13 cellular contexts compared by ENCODE assay signal in the genomic region with DNA sequence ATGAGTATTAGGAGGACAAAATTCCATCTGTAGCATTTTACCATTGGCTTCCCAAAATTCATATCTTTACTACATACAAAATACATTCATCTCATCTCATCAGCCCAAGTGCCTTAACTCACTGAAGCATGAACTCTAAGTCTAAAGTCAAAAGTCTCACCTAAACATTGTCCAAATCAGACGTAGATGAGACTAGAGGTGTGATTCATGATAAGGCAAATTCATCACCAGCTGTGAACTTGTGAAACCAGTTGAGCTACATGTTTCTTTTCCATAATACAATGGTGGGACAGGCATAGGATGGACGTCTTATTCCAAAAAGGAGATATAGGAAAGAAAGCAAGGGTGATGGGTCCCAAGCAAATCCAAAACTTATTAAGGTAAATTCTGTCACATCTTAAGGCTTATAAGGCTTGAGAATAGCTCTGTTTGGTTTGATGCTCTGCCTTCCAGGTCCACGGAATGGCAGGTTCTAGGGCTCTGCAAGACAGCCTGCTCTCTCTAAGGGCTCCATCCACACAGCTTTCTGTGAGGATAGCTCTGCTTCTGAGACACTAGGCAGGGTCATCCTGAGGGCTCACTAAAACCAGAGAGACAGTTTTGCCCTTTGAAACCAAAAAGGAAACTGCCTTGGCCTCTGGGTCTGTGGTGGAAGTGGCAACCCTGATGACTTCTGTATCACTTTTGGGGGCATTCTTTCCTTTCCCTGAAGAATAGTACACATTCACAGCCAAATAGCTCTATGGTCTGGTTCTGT. TPM values are rescaled to one million over a fixed set of nuclear protein-coding genes. Genes with fewer than 3 reads are reported as not detected.
A peak's percentile ranks its signal among the peaks of the same experiment; 100 is the strongest.
DNase-seq lines count a peak whose midpoint lies in the region; ATAC-seq and TF ChIP-seq lines count a peak whose summit lies in the region.
"Had no signal": no experiment of that assay in that cellular context is flagged by ENCODE, and none has a peak within 500 bp of the region (broad histone marks: within the 10 kb centered on the region; RNA-seq: fewer than 3 reads in every experiment).

No MANE protein-coding gene starts in this region.

- intact Hi-C loops in esophagus muscularis mucosa (cut with DNase I), result no loop called here
- intact Hi-C loops in aorta (cut with DNase I), result no loop called here

- H3K36me3 ChIP-seq in esophagus muscularis mucosa, result peaks cover 0 to 9% (median 2%) of the 10 kb centered on the region in 4 donors
- no peaks in the 10 kb centered on the region for H3K36me3 ChIP-seq in aorta (ENCODE audit: control insufficient read depth in 1 of 2, insufficient read depth in 2 of 2, low read length in 1 of 2)

- H3K9me3 ChIP-seq in esophagus muscularis mucosa, result no peaks in the 10 kb centered on the region
- H3K9me3 ChIP-seq in aorta (ENCODE audit: control insufficient read depth, low read length), result no peaks in the 10 kb centered on the region
- H3K9me3 ChIP-seq: suprapubic skin had no signal

- peaks cover 10 to 15% of the 10 kb centered on the region in 2 donors for H3K36me3 Mint-ChIP-seq in naive B cell

- H3K4me1 ChIP-seq in esophagus muscularis mucosa (peaks cover 0 to 4% (median 1%) of the 10 kb centered on the region in 4 donors), aorta (ENCODE audit: control insufficient read depth in 1 of 2, insufficient read depth in 2 of 2, low read length in 2 of 2) (no peaks in the 10 kb centered on the region)
- H3K4me1 ChIP-seq: parathyroid adenoma, suprapubic skin had no signal

- no peak for TF ChIP-seq EP300 in esophagus muscularis mucosa (IDR thresholded peaks at IDR 0.05)

- H3K4me3 Mint-ChIP-seq in naive B cell, result no peak overlapping the region

- no peak for TF ChIP-seq POLR2A in esophagus muscularis mucosa (IDR thresholded peaks at IDR 0.05; ENCODE audit: low read depth)

- peak; percentile 54 for ATAC-seq in GM18868 (IDR thresholded peaks at IDR 0.05; ENCODE audit: unreplicated experiment)
- peak; percentile 53 for ATAC-seq in GM21717 (IDR thresholded peaks at IDR 0.05; ENCODE audit: unreplicated experiment)
- peak; percentile 39 for ATAC-seq in HG03521 (IDR thresholded peaks at IDR 0.05; ENCODE audit: unreplicated experiment)
- ATAC-seq in naive B cell (ENCODE audit: low read depth in 2 of 2), result no peak
- no peak for ATAC-seq in aorta (ENCODE audit: low FRiP score)
- ATAC-seq: left ventricle myocardium superior, Right ventricle myocardium inferior had no signal

- H3K27me3 ChIP-seq in esophagus muscularis mucosa, result no peaks in the 10 kb centered on the region
- no peaks in the 10 kb centered on the region for H3K27me3 ChIP-seq in aorta (ENCODE audit: control insufficient read depth in 1 of 2, insufficient read depth in 2 of 2, low read length in 1 of 2)
- H3K27me3 ChIP-seq: suprapubic skin had no signal

- 97% methylated on average over 3 of the region's 3 CpGs for WGBS in esophagus muscularis mucosa
- 77 to 96% methylated on average over 3 of the region's 3 CpGs for WGBS in aorta, 2 donors

- DNase-seq in naive B cell (no peak), esophagus muscularis mucosa (ENCODE audit: extremely low spot score) (no peak), NCI-H2196 (lab: John Stamatoyannopoulos, UW; ENCODE audit: unreplicated experiment) (no peak), aorta (no peak), GM03348 (ENCODE audit: low spot score) (no peak)
- DNase-seq: left ventricle myocardium superior; stimulated activated CD4-positive, alpha-beta T cell treated with anti-CD3 and anti-CD28 coated beads, Interleukin-4, amount 100 ng/mL, for 24 hours had no signal

- peak overlapping the region in 5 of 6 donors; percentile 24 to 91 (median 56) for H3K27ac Mint-ChIP-seq in naive B cell

- no peak for TF ChIP-seq CTCF in esophagus muscularis mucosa (IDR thresholded peaks at IDR 0.05)

- H3K27ac ChIP-seq in esophagus muscularis mucosa (replicated peaks in 1 of 4), result no peak overlapping the region
- H3K27ac ChIP-seq in aorta (ENCODE audit: low read depth in 1 of 2, low read length in 2 of 2), result no peak overlapping the region
- H3K27ac ChIP-seq: parathyroid adenoma, suprapubic skin had no signal

- no peak overlapping the region for H3K4me3 ChIP-seq in esophagus muscularis mucosa
- no peak overlapping the region for H3K4me3 ChIP-seq in aorta (ENCODE audit: low read length in 2 of 2)
- H3K4me3 ChIP-seq: suprapubic skin had no signal

- H3K27me3 Mint-ChIP-seq in naive B cell, result no peaks in the 10 kb centered on the region

- H3K4me1 Mint-ChIP-seq in naive B cell, result peaks cover 11 to 14% (median 12%) of the 10 kb centered on the region in 3 donors

- peaks cover 0 to 2% (median 0%) of the 10 kb centered on the region in 7 donors for H3K9me3 Mint-ChIP-seq in naive B cell

RNA-seq across cellular contexts. Expression of a gene that starts 9.6 kb away (rescaled TPM):
- polyA plus RNA-seq in naive B cell (ENCODE audit: low read depth in 6 of 6) (10 to 100 TPM; 12.3 to 47.9 (median 41.2) TPM), aorta (1 to 10 TPM; 6.5 to 9.0 TPM)
- total RNA-seq in esophagus muscularis mucosa (10 to 100 TPM in 2 of 4 donors, 1 to 10 TPM in 2; 8.6 to 12.9 (median 10.6) TPM), aorta (10 to 100 TPM; 16.3 to 22.1 TPM)

RNA-seq across cellular contexts. Expression of a gene that starts 35.0 kb away (rescaled TPM):
- 100 to 1,000 TPM in 1 of 6 donors, 10 to 100 TPM in 5; 57.9 to 106 (median 85.3) TPM for polyA plus RNA-seq in naive B cell (ENCODE audit: low read depth in 6 of 6)
- total RNA-seq in esophagus muscularis mucosa, result 10 to 100 TPM in 1 of 4 donors, 1 to 10 TPM in 3; 5.4 to 34.3 (median 8.2) TPM
- total RNA-seq in aorta, result 10 to 100 TPM; 32.5 to 35.2 TPM
- 10 to 100 TPM; 16.3 to 18.5 TPM for polyA plus RNA-seq in aorta

Comparison
In these comparisons a context has a peak if more than half of its experiments do, and no peak if none do; other contexts are left out.
1. ATAC-seq: peak in GM18868 (single experiment), GM21717 (single experiment) and HG03521 (single experiment); none in naive B cell (0 of 2) and aorta (single experiment).